9 cellular contexts compared by ENCODE assay signal in genomic region chr10:119401671-119402395, GRCh38.
DNase-seq lines count a peak whose midpoint lies in the region; ATAC-seq and TF ChIP-seq lines count a peak whose summit lies in the region.
"Had no signal": no experiment of that assay in that cellular context is flagged by ENCODE, and none has a peak within 500 bp of the region (broad histone marks: within the 10 kb centered on the region; RNA-seq: fewer than 3 reads in every experiment).

No MANE protein-coding gene starts in this region.

- H3K4me3 ChIP-seq in DND-41 (ENCODE audit: low read depth in 1 of 2, low read length in 2 of 2) = no peak overlapping the region
- no peak overlapping the region for H3K4me3 ChIP-seq in fibroblast of villous mesenchyme (ENCODE audit: low read depth, low read length)

- ATAC-seq in DND-41 (ENCODE audit: insufficient read depth, low read depth) (peak; percentile 22; the same call in 1 of the 3 replicates), SK-N-SH treated with all-trans-retinoic acid at 6 μM for 48 hours (peak; percentile 76)
- ATAC-seq: left lobe of liver had no signal

- no peaks in the 10 kb centered on the region for H3K79me2 ChIP-seq in DND-41 (ENCODE audit: insufficient read depth, low read length)

- peaks cover 7% of the 10 kb centered on the region; the same call in 1 of the 2 replicates for H4K20me1 ChIP-seq in DND-41 (ENCODE audit: insufficient read depth, low read length)

- no peaks in the 10 kb centered on the region for H3K4me1 Mint-ChIP-seq in progenitor cell of endocrine pancreas (ENCODE audit: low read depth)

- H3K27me3 ChIP-seq in DND-41 (ENCODE audit: insufficient read depth, low read length, poor library complexity) = no peaks in the 10 kb centered on the region

- H3K4me1 ChIP-seq in DND-41 (ENCODE audit: insufficient read depth, low read length) = no peaks in the 10 kb centered on the region

- no peak overlapping the region for H3K4me2 ChIP-seq in DND-41 (ENCODE audit: insufficient read depth, low read length)

- H3K27ac ChIP-seq in DND-41 (ENCODE audit: low read length) = no peak overlapping the region

- H3K9me3 ChIP-seq in DND-41 (ENCODE audit: insufficient read depth, low read length, severe bottlenecking) = no peaks in the 10 kb centered on the region

- TF ChIP-seq CTCF in DND-41 (IDR thresholded peaks at IDR 0.05; ENCODE audit: borderline replicate concordance, extremely low read depth, low read length, poor library complexity, severe bottlenecking) (no peak), fibroblast of villous mesenchyme (IDR thresholded peaks at IDR 0.05; ENCODE audit: insufficient read depth, low read depth, low read length) (no peak), progenitor cell of endocrine pancreas (IDR thresholded peaks at IDR 0.05; ENCODE audit: unreplicated experiment) (no peak)

- DNase-seq in DND-41 = no peak
- DNase-seq in fibroblast of villous mesenchyme (ENCODE audit: low read depth) = peak; percentile 100
- no peak for DNase-seq in progenitor cell of endocrine pancreas (ENCODE audit: low spot score, unreplicated experiment)
- DNase-seq in activated CD8-positive, alpha-beta memory T cell treated with anti-CD3 and anti-CD28 coated beads for 24 hours = no peak
- no peak for DNase-seq in NCI-H345 treated with DMSO at 0.1 percent for 48 hours (lab: John Stamatoyannopoulos, UW; ENCODE audit: unreplicated experiment)
- DNase-seq in activated T-cell treated with anti-CD3 and anti-CD28 coated beads for 4 hours = no peak
- no peak for DNase-seq in stimulated activated CD4-positive, alpha-beta T cell treated with anti-CD3 and anti-CD28 coated beads, Interleukin-12 subunit alpha, Interleukin-12 subunit beta, amount 100 ng/mL, for 4 hours

- H3K27me3 Mint-ChIP-seq in progenitor cell of endocrine pancreas = no peaks in the 10 kb centered on the region

- no peaks in the 10 kb centered on the region for H3K36me3 Mint-ChIP-seq in progenitor cell of endocrine pancreas (ENCODE audit: insufficient read depth)

- H3K4me3 Mint-ChIP-seq in progenitor cell of endocrine pancreas (ENCODE audit: low read depth) = no peak overlapping the region

- H3K36me3 ChIP-seq in DND-41 (ENCODE audit: insufficient read depth, low read length) = peaks cover 4% of the 10 kb centered on the region; the same call in 1 of the 2 replicates

- H2AFZ ChIP-seq in DND-41 (ENCODE audit: low read depth, low read length) = no peak overlapping the region

- peak overlapping the region; percentile 50 for H3K27ac Mint-ChIP-seq in progenitor cell of endocrine pancreas

- H3K9ac ChIP-seq in DND-41 (ENCODE audit: low read depth, low read length) = no peak overlapping the region

- H3K9me3 Mint-ChIP-seq in progenitor cell of endocrine pancreas (ENCODE audit: low read depth) = no peaks in the 10 kb centered on the region

TF ChIP-seq in SK-N-SH treated with all-trans-retinoic acid at 6 μM for 48 hours, 23 proteins besides CTCF, POLR2A, EP300 and RAD21:
- TF ChIP-seq PPARA (CRISPR knock-in tag; IDR thresholded peaks at IDR 0.05; ENCODE audit: borderline replicate concordance) = no peak
- TF ChIP-seq TOX (CRISPR knock-in tag; IDR thresholded peaks at IDR 0.05; ENCODE audit: borderline replicate concordance) = no peak
- no peak for TF ChIP-seq ZFP30 (CRISPR knock-in tag; IDR thresholded peaks at IDR 0.05)
- no peak for TF ChIP-seq GLIS3 (CRISPR knock-in tag; IDR thresholded peaks at IDR 0.05)
- TF ChIP-seq ESRRG (CRISPR knock-in tag; IDR thresholded peaks at IDR 0.05) = no peak
- no peak for TF ChIP-seq ZNF70 (CRISPR knock-in tag; IDR thresholded peaks at IDR 0.05)
